ENCODE assay signal across 25 cellular contexts in the genomic region with DNA sequence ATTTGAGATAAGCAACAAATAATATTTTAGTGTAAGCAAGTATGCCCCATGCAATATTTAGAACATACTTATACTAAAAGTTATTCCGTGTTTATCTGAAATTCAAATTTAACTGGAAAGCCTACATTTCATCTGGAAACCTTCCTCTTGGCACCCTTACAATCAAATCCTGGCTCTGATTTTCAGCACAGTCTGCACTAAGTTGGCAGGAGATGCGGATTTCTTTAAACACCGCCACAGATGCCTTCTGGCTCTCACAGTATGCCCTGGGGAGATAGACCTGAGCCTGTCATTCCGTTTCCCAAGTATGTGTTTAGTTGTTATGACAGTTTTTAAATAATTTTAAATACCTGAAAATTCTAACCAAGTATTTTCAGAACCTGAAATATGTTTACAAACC. TPM values are rescaled to one million over a fixed set of nuclear protein-coding genes. Genes with fewer than 3 reads are reported as not detected.
DNase-seq lines count a peak whose midpoint lies in the region; ATAC-seq and TF ChIP-seq lines count a peak whose summit lies in the region.
"Had no signal": no experiment of that assay in that cellular context is flagged by ENCODE, and none has a peak within 500 bp of the region (broad histone marks: within the 10 kb centered on the region; RNA-seq: fewer than 3 reads in every experiment).

No MANE protein-coding gene starts in this region.

- no peak overlapping the region for H3K4me3 Mint-ChIP-seq in MCF 10A (ENCODE audit: unreplicated experiment)
- H3K4me3 Mint-ChIP-seq: activated CD4-positive, alpha-beta memory T cell treated with anti-CD3 and anti-CD28 coated beads, Interleukin-2, amount 10 ng/mL, durations not matched to agents 7 days and 5 days; activated naive CD4-positive, alpha-beta T cell treated with anti-CD3 and anti-CD28 coated beads, Interleukin-2, amount 10 ng/mL, durations not matched to agents 7 days and 5 days; CD8-positive, alpha-beta T cell; T-helper 2 cell treated with Interferon-gamma antibody and Interleukin-4, amounts not matched to agents 5 μg/mL and 100 μg/mL, for 36 hours had no signal

- BruUV-seq in MCF 10A (replicated peaks; lab: Mats Ljungman, UMichigan), result no TSS peak

- TF ChIP-seq POLR2A in breast epithelium (IDR thresholded peaks at IDR 0.05) (no peak), right lobe of liver (IDR thresholded peaks at IDR 0.05) (no peak)

- no peaks in the 10 kb centered on the region for H3K27me3 Mint-ChIP-seq in MCF 10A (ENCODE audit: insufficient read depth, unreplicated experiment)

- H3K27me3 ChIP-seq in breast epithelium (no peaks in the 10 kb centered on the region), right lobe of liver (no peaks in the 10 kb centered on the region)
- H3K27me3 ChIP-seq: colonic mucosa had no signal

- intact Hi-C loops in breast epithelium (cut with DNase I; ENCODE audit: low total_unique reads) (loop anchor here (10.0 kb wide), 1 partner anchor 395 kb away; the partner anchor contains the start of gene COPS8), MCF 10A (cut with micrococcal nuclease) (no loop called here), right lobe of liver (cut with DNase I) (no loop called here)

- H3K4me3 ChIP-seq in breast epithelium (no peak overlapping the region), right lobe of liver (no peak overlapping the region)
- H3K4me3 ChIP-seq: colonic mucosa, GM12878, left lung had no signal

- H3K27ac ChIP-seq in breast epithelium (peak overlapping the region; percentile 20 to 42), right lobe of liver (peak overlapping the region in 1 of 3 donors; percentile 44)
- H3K27ac ChIP-seq: colonic mucosa, left lung had no signal

- H3K4me1 Mint-ChIP-seq in MCF 10A (ENCODE audit: insufficient read depth, unreplicated experiment), result peaks cover 26% of the 10 kb centered on the region

- WGBS in right lobe of liver (ENCODE audit: insufficient coverage, low coverage, low lambda C conversion rate, missing lambda C conversion rate), result 25% methylated on average over 4 of the region's 4 CpGs

- DNase-seq in breast epithelium (ENCODE audit: low spot score in 2 of 2) (no peak), MCF 10A (ENCODE audit: unreplicated experiment) (no peak), astrocyte of the hippocampus (ENCODE audit: low read depth, low spot score) (peak; percentile 71), right lobe of liver (no peak), SIG-M5 (lab: John Stamatoyannopoulos, UW) (no peak), AML-193 (lab: John Stamatoyannopoulos, UW) (no peak), CD1c-positive myeloid dendritic cell (ENCODE audit: extremely low spot score) (no peak)
- DNase-seq: activated CD4-positive, alpha-beta memory T cell treated with anti-CD3 and anti-CD28 coated beads, Interleukin-2, amount 10 ng/mL, durations not matched to agents 7 days and 5 days; activated CD8-positive, alpha-beta memory T cell treated with anti-CD3 and anti-CD28 coated beads, Interleukin-2, amount 50 U/mL, for 48 hours; activated naive CD4-positive, alpha-beta T cell treated with anti-CD3 and anti-CD28 coated beads, Interleukin-2, amount 10 ng/mL, durations not matched to agents 7 days and 5 days; CD8-positive, alpha-beta T cell; colonic mucosa; effector CD4-positive, alpha-beta T cell; EL; glutamatergic neuron; H7; KBM-7; left lung; mesendoderm; NCI-H2081 treated with DMSO at 0.1 percent for 48 hours; stimulated activated CD4-positive, alpha-beta T cell treated with anti-CD3 and anti-CD28 coated beads, Interleukin-4, amount 100 ng/mL, for 1 hour; trophoblast cell had no signal

- no peaks in the 10 kb centered on the region for H3K36me3 ChIP-seq in breast epithelium
- H3K36me3 ChIP-seq in right lobe of liver, result no peaks in the 10 kb centered on the region
- H3K36me3 ChIP-seq: colonic mucosa, left lung had no signal

- no peaks in the 10 kb centered on the region for H3K9me3 Mint-ChIP-seq in MCF 10A (ENCODE audit: unreplicated experiment)
- H3K9me3 Mint-ChIP-seq: activated CD4-positive, alpha-beta memory T cell treated with anti-CD3 and anti-CD28 coated beads, Interleukin-2, amount 10 ng/mL, durations not matched to agents 7 days and 5 days; activated naive CD4-positive, alpha-beta T cell treated with anti-CD3 and anti-CD28 coated beads, Interleukin-2, amount 10 ng/mL, durations not matched to agents 7 days and 5 days; CD8-positive, alpha-beta T cell; T-helper 2 cell treated with Interferon-gamma antibody and Interleukin-4, amounts not matched to agents 5 μg/mL and 100 μg/mL, for 36 hours had no signal

- ATAC-seq in right lobe of liver, result peak; percentile 30 to 42 (median 36)
- ATAC-seq in GM18498 (IDR thresholded peaks at IDR 0.05; ENCODE audit: unreplicated experiment), result no peak
- ATAC-seq: CD8-positive, alpha-beta T cell; GM12878; left lung had no signal

- no peak for TF ChIP-seq CTCF in breast epithelium (IDR thresholded peaks at IDR 0.05)
- TF ChIP-seq CTCF in MCF 10A (IDR thresholded peaks at IDR 0.05; ENCODE audit: unreplicated experiment), result no peak
- TF ChIP-seq CTCF in right lobe of liver (IDR thresholded peaks at IDR 0.05), result no peak

- no peak overlapping the region for H3K27ac Mint-ChIP-seq in MCF 10A (ENCODE audit: low read depth, unreplicated experiment)
- H3K27ac Mint-ChIP-seq: activated CD4-positive, alpha-beta memory T cell treated with anti-CD3 and anti-CD28 coated beads, Interleukin-2, amount 10 ng/mL, durations not matched to agents 7 days and 5 days; activated naive CD4-positive, alpha-beta T cell treated with anti-CD3 and anti-CD28 coated beads, Interleukin-2, amount 10 ng/mL, durations not matched to agents 7 days and 5 days; CD8-positive, alpha-beta T cell; T-helper 2 cell treated with Interferon-gamma antibody and Interleukin-4, amounts not matched to agents 5 μg/mL and 100 μg/mL, for 36 hours had no signal

- H3K9me3 ChIP-seq in breast epithelium (no peaks in the 10 kb centered on the region), right lobe of liver (no peaks in the 10 kb centered on the region)
- H3K9me3 ChIP-seq: colonic mucosa, left lung had no signal

- H3K4me1 ChIP-seq in breast epithelium, result peaks cover under 1 to 6% of the 10 kb centered on the region in 2 donors
- H3K4me1 ChIP-seq in right lobe of liver, result peaks cover 0 to 26% (median 8%) of the 10 kb centered on the region in 4 donors
- H3K4me1 ChIP-seq: colonic mucosa had no signal

- CTCF ChIA-PET in MCF 10A (lab: Yijun Ruan, JAX), result interaction anchor here (1.2 kb wide), 1 partner anchor 33 kb away, joined by 7 read pairs; no protein-coding TSS in a partner anchor

- no peaks in the 10 kb centered on the region for H3K36me3 Mint-ChIP-seq in MCF 10A (ENCODE audit: insufficient read depth, unreplicated experiment)
- H3K36me3 Mint-ChIP-seq: activated naive CD4-positive, alpha-beta T cell treated with anti-CD3 and anti-CD28 coated beads, Interleukin-2, amount 10 ng/mL, durations not matched to agents 7 days and 5 days; CD8-positive, alpha-beta T cell had no signal

- POLR2A ChIA-PET in MCF 10A (lab: Yijun Ruan, JAX), result no interaction called here

RNA-seq across cellular contexts. Expression of gene MLPH, which starts 7.3 kb away (rescaled TPM):
- total RNA-seq in breast epithelium (100 to 1,000 TPM in 2 of 3 donors, 10 to 100 TPM in 1; 15.5 to 242 (median 223) TPM), MCF 10A (2022) (27.1 and 28.5 TPM in 2 replicates), right lobe of liver (10 to 100 TPM; 20.8 to 52.8 (median 35.1) TPM)
- total RNA-seq: activated CD4-positive, alpha-beta memory T cell treated with anti-CD3 and anti-CD28 coated beads, Interleukin-2, amount 10 ng/mL, durations not matched to agents 7 days and 5 days; CD8-positive, alpha-beta T cell had no signal
